23 cellular contexts compared by ENCODE assay signal in genomic region chr10:7133270-7133669, GRCh38.
"Had no signal": no experiment of that assay in that cellular context is flagged by ENCODE, and none has a peak within 500 bp of the region (broad histone marks: within the 10 kb centered on the region; RNA-seq: fewer than 3 reads in every experiment).

No MANE protein-coding gene starts in this region.

- H3K4me3 Mint-ChIP-seq: activated B cell treated with CpG ODN at 0.5 μM for 24 hours; activated CD4-positive, alpha-beta memory T cell treated with anti-CD3 and anti-CD28 coated beads for 36 hours; activated CD4-positive, alpha-beta T cell treated with anti-CD3 and anti-CD28 coated beads, Interleukin-2, amount 10 ng/mL, durations not matched to agents 7 days and 5 days; activated naive CD4-positive, alpha-beta T cell treated with anti-CD3 and anti-CD28 coated beads, Interleukin-2, amount 10 ng/mL, durations not matched to agents 7 days and 5 days; activated naive CD8-positive, alpha-beta T cell treated with anti-CD3 and anti-CD28 coated beads for 36 hours; activated T-cell treated with anti-CD3 and anti-CD28 coated beads, Interleukin-2, amount 50 U/mL, for 4 hours; T-helper 17 cell had no signal

- DNase-seq: activated B cell treated with CpG ODN at 0.5 μM for 24 hours; activated CD4-positive, alpha-beta memory T cell treated with anti-CD3 and anti-CD28 coated beads for 36 hours; activated CD4-positive, alpha-beta T cell treated with anti-CD3 and anti-CD28 coated beads for 1 hour; activated CD4-positive, alpha-beta T cell treated with anti-CD3 and anti-CD28 coated beads, Interleukin-2, amount 10 ng/mL, durations not matched to agents 7 days and 5 days; activated CD8-positive, alpha-beta memory T cell treated with anti-CD3 and anti-CD28 coated beads for 24 hours; activated effector memory CD4-positive, alpha-beta T cell treated with anti-CD3 and anti-CD28 coated beads, Interleukin-2, amount 50 U/mL, for 16 hours; activated naive CD4-positive, alpha-beta T cell treated with anti-CD3 and anti-CD28 coated beads, Interleukin-2, amount 10 ng/mL, durations not matched to agents 7 days and 5 days; activated naive CD8-positive, alpha-beta T cell treated with anti-CD3 and anti-CD28 coated beads for 36 hours; activated T-cell treated with anti-CD3 and anti-CD28 coated beads, Interleukin-2, amount 50 U/mL, for 4 hours; body of pancreas; central memory CD4-positive, alpha-beta T cell; Kasumi-1; KBM-7; NCI-H1048; NCI-H146; NCI-H187 treated with DMSO at 0.1 percent for 48 hours; NCI-H2081 treated with DMSO at 0.1 percent for 48 hours; NCI-H510A treated with DMSO at 0.1 percent for 48 hours; NCI-H69; Peyer's patch; SHP77; T-helper 17 cell; T-helper 9 cell had no signal

- H3K9me3 Mint-ChIP-seq: activated B cell treated with CpG ODN at 0.5 μM for 24 hours; activated CD4-positive, alpha-beta memory T cell treated with anti-CD3 and anti-CD28 coated beads for 36 hours; activated naive CD8-positive, alpha-beta T cell treated with anti-CD3 and anti-CD28 coated beads for 36 hours; activated T-cell treated with anti-CD3 and anti-CD28 coated beads, Interleukin-2, amount 50 U/mL, for 4 hours had no signal

- H3K36me3 Mint-ChIP-seq: activated CD4-positive, alpha-beta memory T cell treated with anti-CD3 and anti-CD28 coated beads for 36 hours; activated naive CD4-positive, alpha-beta T cell treated with anti-CD3 and anti-CD28 coated beads, Interleukin-2, amount 10 ng/mL, durations not matched to agents 7 days and 5 days; activated naive CD8-positive, alpha-beta T cell treated with anti-CD3 and anti-CD28 coated beads for 36 hours had no signal

- H3K27ac Mint-ChIP-seq: activated B cell treated with CpG ODN at 0.5 μM for 24 hours; activated CD4-positive, alpha-beta memory T cell treated with anti-CD3 and anti-CD28 coated beads for 36 hours; activated CD4-positive, alpha-beta T cell treated with anti-CD3 and anti-CD28 coated beads, Interleukin-2, amount 10 ng/mL, durations not matched to agents 7 days and 5 days; activated naive CD4-positive, alpha-beta T cell treated with anti-CD3 and anti-CD28 coated beads, Interleukin-2, amount 10 ng/mL, durations not matched to agents 7 days and 5 days; activated naive CD8-positive, alpha-beta T cell treated with anti-CD3 and anti-CD28 coated beads for 36 hours; T-helper 17 cell had no signal
